In the genomic region with DNA sequence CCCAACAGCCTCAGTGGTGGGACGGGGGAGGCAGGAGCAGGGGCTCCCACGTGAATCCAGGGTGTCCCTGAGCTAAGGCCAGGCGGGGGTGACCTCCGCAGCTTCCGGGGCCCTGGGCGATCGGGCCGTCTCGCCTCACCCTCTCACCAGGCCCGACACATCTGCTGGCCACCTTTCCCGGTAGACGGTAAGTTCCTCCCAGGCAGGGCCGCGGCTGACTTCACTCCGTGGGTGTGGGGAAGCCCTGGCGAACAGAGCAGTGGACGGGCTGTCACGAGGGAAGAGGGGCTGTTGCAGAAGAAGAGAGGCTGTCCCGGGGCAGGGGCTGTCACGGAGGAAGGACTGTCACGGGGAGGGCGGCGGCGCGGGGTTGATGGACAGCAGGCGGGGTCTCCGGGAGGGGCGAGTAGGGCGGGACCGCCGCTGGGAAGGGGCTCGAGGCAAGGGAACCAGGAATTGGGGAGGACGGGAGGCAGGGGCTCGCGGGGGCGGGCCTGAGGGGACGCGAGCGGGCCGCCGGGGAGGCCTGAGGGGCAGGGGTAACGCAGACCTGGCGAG, we compare ENCODE assay signal across 8 cellular contexts. TPM values are rescaled to one million over a fixed set of nuclear protein-coding genes. Genes with fewer than 3 reads are reported as not detected.
A peak's percentile ranks its signal among the peaks of the same experiment; 100 is the strongest.
DNase-seq lines count a peak whose midpoint lies in the region; ATAC-seq and TF ChIP-seq lines count a peak whose summit lies in the region.

No MANE protein-coding gene starts in this region.

- H3K4me1 ChIP-seq in Caco-2 (peaks cover 16% of the 10 kb centered on the region), GM23338 (ENCODE audit: insufficient read depth) (peaks cover 22% of the 10 kb centered on the region)

- H3K9me2 ChIP-seq in GM23338 (ENCODE audit: insufficient read depth) = no peaks in the 10 kb centered on the region

- H3K9me3 Mint-ChIP-seq in Caco-2 (ENCODE audit: unreplicated experiment) = no peaks in the 10 kb centered on the region
- peaks cover 2% of the 10 kb centered on the region; the same call in 2 of the 3 replicates for H3K9me3 Mint-ChIP-seq in GM23338

- TF ChIP-seq CTCF in Caco-2 (IDR thresholded peaks at IDR 0.05; ENCODE audit: insufficient read depth in 1 of 2, low read depth in 1 of 2, low read length in 1 of 2, severe bottlenecking in 1 of 2, unreplicated experiment in 1 of 2) (no peak), GM23338 (conservative IDR thresholded peaks at IDR 0.05; ENCODE audit: low read depth in 2 of 2) (no peak), fibroblast of pulmonary artery (IDR thresholded peaks at IDR 0.05; ENCODE audit: low read length, missing control alignments) (no peak)

- H3K27me3 ChIP-seq in Caco-2 (replicated peaks; ENCODE audit: control insufficient read depth, insufficient read depth, low read length) = no peaks in the 10 kb centered on the region
- no peaks in the 10 kb centered on the region for H3K27me3 ChIP-seq in GM23338 (ENCODE audit: insufficient read depth)

- peak overlapping the region; percentile 81 for H2AFZ ChIP-seq in GM23338

- POLR2A ChIA-PET in Caco-2 (lab: Charles Lee) = interaction anchor here (0.7 to 1.5 kb wide), 3 partner anchors 24 to 63 kb away, joined by 3 to 5 read pairs (median 5); no protein-coding TSS in a partner anchor

- peaks cover 8% of the 10 kb centered on the region; the same call in 1 of the 2 replicates for H4K20me1 ChIP-seq in GM23338 (replicated peaks; ENCODE audit: insufficient read depth)

- no peak overlapping the region for H3K27ac ChIP-seq in GM23338 (ENCODE audit: low read depth)

- H3K9me3 ChIP-seq in Caco-2 = no peaks in the 10 kb centered on the region

- peak overlapping the region; percentile 80 for H3K27ac Mint-ChIP-seq in Caco-2 (ENCODE audit: unreplicated experiment)
- H3K27ac Mint-ChIP-seq in GM23338 = no peak overlapping the region

- no peaks in the 10 kb centered on the region for H3K27me3 Mint-ChIP-seq in Caco-2 (ENCODE audit: insufficient read depth, unreplicated experiment)
- peaks cover 17% of the 10 kb centered on the region for H3K27me3 Mint-ChIP-seq in GM23338 (ENCODE audit: insufficient read depth, low read depth, poor library complexity)

- CTCF ChIA-PET in Caco-2 (lab: Charles Lee) = interaction anchor here (0.6 to 1.7 kb wide), 2 partner anchors 10 to 171 kb away, joined by 5 to 6 read pairs; partner anchors contain the start of gene PAQR4

- peaks cover 19% of the 10 kb centered on the region for H3F3A ChIP-seq in GM23338 (replicated peaks; ENCODE audit: low read depth)

- peak overlapping the region; percentile 92 for H3K4me2 ChIP-seq in GM23338

- intact Hi-C loops in Caco-2 (cut with micrococcal nuclease; ENCODE audit: unreplicated experiment) = no loop called here

- H3K4me3 ChIP-seq in Caco-2 (ENCODE audit: low read depth, low read length) (peak overlapping the region; percentile 82), GM23338 (peak overlapping the region; percentile 86), fibroblast of pulmonary artery (replicated peaks; ENCODE audit: low read depth, low read length) (peak overlapping the region; percentile 69), skeletal muscle cell (ENCODE audit: low read depth, low read length) (peak overlapping the region; percentile 74)

- peak; percentile 12 for ATAC-seq in GM23338
- ATAC-seq in GM21515 (IDR thresholded peaks at IDR 0.05; ENCODE audit: unreplicated experiment) = no peak

- peak in 1 of 2 experiments; percentile 60 for DNase-seq in Caco-2
- peak; percentile 46 for DNase-seq in GM23338 (ENCODE audit: low spot score)
- DNase-seq in SK-N-DZ (ENCODE audit: low spot score) = peak; percentile 35
- no peak for DNase-seq in fibroblast of pulmonary artery (ENCODE audit: low read depth)
- DNase-seq in skeletal muscle cell (ENCODE audit: low read depth) = no peak
- DNase-seq in NCI-H187 (lab: John Stamatoyannopoulos, UW) = no peak
- DNase-seq in NK-92 (lab: John Stamatoyannopoulos, UW; ENCODE audit: unreplicated experiment) = no peak

- H3K36me3 Mint-ChIP-seq in Caco-2 (ENCODE audit: insufficient read depth, unreplicated experiment) (peaks cover 18% of the 10 kb centered on the region), GM23338 (ENCODE audit: low read depth) (peaks cover 22% of the 10 kb centered on the region)

- H3K4me3 Mint-ChIP-seq in Caco-2 (ENCODE audit: unreplicated experiment) (peak overlapping the region; percentile 91), GM23338 (peak overlapping the region; percentile 85)

- H3K36me3 ChIP-seq in Caco-2 (ENCODE audit: control insufficient read depth, insufficient read depth, low read length) = no peaks in the 10 kb centered on the region; the same call in 1 of the 2 replicates
- 0 out of 2 replicates have a peak, but pooled peaks cover 3% of the 10 kb centered on the region for H3K36me3 ChIP-seq in GM23338 (ENCODE audit: insufficient read depth)

- H3K4me1 Mint-ChIP-seq in Caco-2 (ENCODE audit: low read depth, unreplicated experiment) = no peaks in the 10 kb centered on the region
- peaks cover 22% of the 10 kb centered on the region for H3K4me1 Mint-ChIP-seq in GM23338

- TSS peak; percentile 56 for BruUV-seq in Caco-2 (replicated peaks; lab: Mats Ljungman, UMichigan)

- peaks cover 14% of the 10 kb centered on the region for H3K79me2 ChIP-seq in GM23338 (replicated peaks; ENCODE audit: insufficient read depth)

TF ChIP-seq in GM23338, 12 proteins besides CTCF, POLR2A, EP300 and RAD21:
- TF ChIP-seq REST (IDR thresholded peaks at IDR 0.05; ENCODE audit: unreplicated experiment) (peak; percentile 17), STAT1 (IDR thresholded peaks at IDR 0.05; ENCODE audit: unreplicated experiment) (no peak)

RNA-seq across cellular contexts. Expression of gene PKMYT1, which starts 0.5 kb away (rescaled TPM):
- total RNA-seq in Caco-2 (2022) = 63.3 and 73.7 TPM in 2 replicates
- 82.1 and 100 TPM in 2 replicates for total RNA-seq in GM23338 (2014; rRNA removed; shearing (Covaris generic))
- 90.9 and 104 TPM in 2 replicates for polyA plus RNA-seq in GM23338 (2016; fragmentation: Nextera tagmentation; extraction: Ambion mirVana)
- 90.4 and 97.4 TPM in 2 replicates for polyA plus RNA-seq in SK-N-DZ (2014; cell fraction: cytosol; rRNA removed)
- polyA plus RNA-seq in SK-N-DZ (2014; cell fraction: nucleus; rRNA removed) = 238 and 259 TPM in 2 replicates

RNA-seq across cellular contexts. Expression of gene PAQR4, which starts 10.6 kb away (rescaled TPM):
- total RNA-seq in Caco-2 (2022) = 12.0 and 13.4 TPM in 2 replicates
- total RNA-seq in GM23338 (2014; rRNA removed; shearing (Covaris generic)) = 17.7 and 29.3 TPM in 2 replicates
- polyA plus RNA-seq in GM23338 (2016; fragmentation: Nextera tagmentation; extraction: Ambion mirVana) = 7.0 and 8.8 TPM in 2 replicates
- 61.7 and 66.7 TPM in 2 replicates for polyA plus RNA-seq in SK-N-DZ (2014; cell fraction: cytosol; rRNA removed)
- polyA plus RNA-seq in SK-N-DZ (2014; cell fraction: nucleus; rRNA removed) = 84.7 and 92.4 TPM in 2 replicates

RNA-seq across cellular contexts. Expression of gene KREMEN2, which starts 15.7 kb away (rescaled TPM):
- 1.9 and 2.2 TPM in 2 replicates for total RNA-seq in Caco-2 (2022)
- 16.1 and 17.6 TPM in 2 replicates for total RNA-seq in GM23338 (2014; rRNA removed; shearing (Covaris generic))
- 4.7 and 4.9 TPM in 2 replicates for polyA plus RNA-seq in GM23338 (2016; fragmentation: Nextera tagmentation; extraction: Ambion mirVana)
- 16.9 and 22.7 TPM in 2 replicates for polyA plus RNA-seq in SK-N-DZ (2014; cell fraction: cytosol; rRNA removed)
- polyA plus RNA-seq in SK-N-DZ (2014; cell fraction: nucleus; rRNA removed) = 45.5 and 46.1 TPM in 2 replicates

RNA-seq across cellular contexts. Expression of gene CLDN9, which starts 33.0 kb away (rescaled TPM):
- 0.79 and 0.91 TPM in 2 replicates for total RNA-seq in Caco-2 (2022)
- 1.0 and 3.0 TPM in 2 replicates for total RNA-seq in GM23338 (2014; rRNA removed; shearing (Covaris generic))
- 1.3 and 1.8 TPM in 2 replicates for polyA plus RNA-seq in GM23338 (2016; fragmentation: Nextera tagmentation; extraction: Ambion mirVana)
- polyA plus RNA-seq in SK-N-DZ (2014; cell fraction: cytosol; rRNA removed) = not detected in 2 replicates
- 0.17 TPM in 1 of 2 replicates, not detected in the other for polyA plus RNA-seq in SK-N-DZ (2014; cell fraction: nucleus; rRNA removed)

RNA-seq across cellular contexts. Expression of gene CLDN6, which starts 38.2 kb away (rescaled TPM):
- total RNA-seq in Caco-2 (2022) = 9.0 and 12.9 TPM in 2 replicates
- total RNA-seq in GM23338 (2014; rRNA removed; shearing (Covaris generic)) = 961 and 1,028 TPM in 2 replicates
- 537 and 551 TPM in 2 replicates for polyA plus RNA-seq in GM23338 (2016; fragmentation: Nextera tagmentation; extraction: Ambion mirVana)
- polyA plus RNA-seq in SK-N-DZ (2014; cell fraction: cytosol; rRNA removed) = not detected in 2 replicates
- 0.17 TPM in 1 of 2 replicates, not detected in the other for polyA plus RNA-seq in SK-N-DZ (2014; cell fraction: nucleus; rRNA removed)

Comparison
In these comparisons a context has a peak if more than half of its experiments do, and no peak if none do; other contexts are left out.
1. DNase-seq: peak in GM23338 (single experiment) and SK-N-DZ (single experiment); none in fibroblast of pulmonary artery (single experiment), skeletal muscle cell (single experiment), NCI-H187 (0 of 2) and NK-92 (single experiment).
2. Peak in every context shown above with its lines, with median percentiles within 50 percentile points of each other: H3K4me3 ChIP-seq.